In genomic region chr9:35111006-35111933, GRCh38 we compare ENCODE assay signal across 1 cellular context.
A peak's percentile ranks its signal among the peaks of the same experiment; 100 is the strongest.
TF ChIP-seq lines count a peak whose summit lies in the region.

No MANE protein-coding gene starts in this region.

TF ChIP-seq in SK-N-SH, 30 proteins besides CTCF, POLR2A, EP300 and RAD21 (continued from another document):
- TF ChIP-seq MAX (IDR thresholded peaks at IDR 0.05; ENCODE audit: low read depth): no peak
- TF ChIP-seq USF1 (IDR thresholded peaks at IDR 0.05; ENCODE audit: borderline replicate concordance, low read depth): peak; percentile 30; the same call in 1 of the 2 replicates
- no peak for TF ChIP-seq USF2 (IDR thresholded peaks at IDR 0.05; ENCODE audit: borderline replicate concordance, low read depth, low read length)
- TF ChIP-seq ELF1 (IDR thresholded peaks at IDR 0.05): no peak
- no peak for TF ChIP-seq CHD2 (IDR thresholded peaks at IDR 0.05; ENCODE audit: low read length, partially characterized antibody)
- no peak for TF ChIP-seq NRF1 (IDR thresholded peaks at IDR 0.05; ENCODE audit: low read depth, low read length)
- TF ChIP-seq GATA2 (CRISPR knock-in tag; IDR thresholded peaks at IDR 0.05): no peak
- no peak for TF ChIP-seq MEF2A (IDR thresholded peaks at IDR 0.05; ENCODE audit: borderline replicate concordance, low read depth)
- TF ChIP-seq, protein P1, sequence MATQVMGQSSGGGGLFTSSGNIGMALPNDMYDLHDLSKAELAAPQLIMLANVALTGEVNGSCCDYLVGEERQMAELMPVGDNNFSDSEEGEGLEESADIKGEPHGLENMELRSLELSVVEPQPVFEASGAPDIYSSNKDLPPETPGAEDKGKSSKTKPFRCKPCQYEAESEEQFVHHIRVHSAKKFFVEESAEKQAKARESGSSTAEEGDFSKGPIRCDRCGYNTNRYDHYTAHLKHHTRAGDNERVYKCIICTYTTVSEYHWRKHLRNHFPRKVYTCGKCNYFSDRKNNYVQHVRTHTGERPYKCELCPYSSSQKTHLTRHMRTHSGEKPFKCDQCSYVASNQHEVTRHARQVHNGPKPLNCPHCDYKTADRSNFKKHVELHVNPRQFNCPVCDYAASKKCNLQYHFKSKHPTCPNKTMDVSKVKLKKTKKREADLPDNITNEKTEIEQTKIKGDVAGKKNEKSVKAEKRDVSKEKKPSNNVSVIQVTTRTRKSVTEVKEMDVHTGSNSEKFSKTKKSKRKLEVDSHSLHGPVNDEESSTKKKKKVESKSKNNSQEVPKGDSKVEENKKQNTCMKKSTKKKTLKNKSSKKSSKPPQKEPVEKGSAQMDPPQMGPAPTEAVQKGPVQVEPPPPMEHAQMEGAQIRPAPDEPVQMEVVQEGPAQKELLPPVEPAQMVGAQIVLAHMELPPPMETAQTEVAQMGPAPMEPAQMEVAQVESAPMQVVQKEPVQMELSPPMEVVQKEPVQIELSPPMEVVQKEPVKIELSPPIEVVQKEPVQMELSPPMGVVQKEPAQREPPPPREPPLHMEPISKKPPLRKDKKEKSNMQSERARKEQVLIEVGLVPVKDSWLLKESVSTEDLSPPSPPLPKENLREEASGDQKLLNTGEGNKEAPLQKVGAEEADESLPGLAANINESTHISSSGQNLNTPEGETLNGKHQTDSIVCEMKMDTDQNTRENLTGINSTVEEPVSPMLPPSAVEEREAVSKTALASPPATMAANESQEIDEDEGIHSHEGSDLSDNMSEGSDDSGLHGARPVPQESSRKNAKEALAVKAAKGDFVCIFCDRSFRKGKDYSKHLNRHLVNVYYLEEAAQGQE (IDR thresholded peaks at IDR 0.05; ENCODE audit: low read depth, low read length): no peak
- TF ChIP-seq EZH2phosphoT487 (IDR thresholded peaks at IDR 0.05; ENCODE audit: borderline replicate concordance, low read depth): no peak
- TF ChIP-seq GABPA (IDR thresholded peaks at IDR 0.05; ENCODE audit: low read depth): no peak
- no peak for TF ChIP-seq SMC3 (IDR thresholded peaks at IDR 0.05; ENCODE audit: low read depth, low read length)
- TF ChIP-seq JUND (IDR thresholded peaks at IDR 0.05): no peak
